24 cellular contexts compared by ENCODE assay signal in genomic region chr1:118589486-118589885, GRCh38.
"Had no signal": no experiment of that assay in that cellular context is flagged by ENCODE, and none has a peak within 500 bp of the region (broad histone marks: within the 10 kb centered on the region; RNA-seq: fewer than 3 reads in every experiment).

No MANE protein-coding gene starts in this region.

- H3K27me3 ChIP-seq: brain microvascular endothelial cell, colonic mucosa, esophagus muscularis mucosa, gastroesophageal sphincter, ovary, thyroid gland had no signal

- H3K4me3 Mint-ChIP-seq: memory B cell; naive thymus-derived CD4-positive, alpha-beta T cell had no signal

- H3K27me3 Mint-ChIP-seq: naive thymus-derived CD4-positive, alpha-beta T cell had no signal

- H3K9me3 Mint-ChIP-seq: memory B cell had no signal

- DNase-seq: activated CD4-positive, CD25-positive, alpha-beta regulatory T cell treated with anti-CD3 and anti-CD28 coated beads, Interleukin-2, amount 50 U/mL, for 72 hours; activated CD8-positive, alpha-beta memory T cell treated with anti-CD3 and anti-CD28 coated beads for 24 hours; activated CD8-positive, alpha-beta memory T cell treated with anti-CD3 and anti-CD28 coated beads, Interleukin-2, amount 50 U/mL, for 48 hours; activated effector memory CD4-positive, alpha-beta T cell treated with anti-CD3 and anti-CD28 coated beads, Interleukin-2, amount 50 U/mL, for 16 hours; activated naive CD4-positive, alpha-beta T cell treated with anti-CD3 and anti-CD28 coated beads, Interleukin-2, amount 50 U/mL, for 16 hours; activated T-cell treated with anti-CD3 and anti-CD28 coated beads, Interleukin-2, amount 50 U/mL, for 48 hours; aorta; brain microvascular endothelial cell; central memory CD4-positive, alpha-beta T cell; colonic mucosa; effector CD4-positive, alpha-beta T cell; heart left ventricle; kidney glomerular epithelial cell; naive thymus-derived CD4-positive, alpha-beta T cell; ovary; psoas muscle; right cardiac atrium; stimulated activated CD4-positive, alpha-beta T cell treated with anti-CD3 and anti-CD28 coated beads, Interleukin-2, amount 100 ng/mL, for 24 hours; stimulated activated naive CD4-positive, alpha-beta T cell treated with Interleukin-2 at 50 U/mL for 16 hours; thyroid gland had no signal

- FAIRE-seq: endothelial cell of umbilical vein had no signal

- H3K27ac Mint-ChIP-seq: memory B cell; naive thymus-derived CD4-positive, alpha-beta T cell had no signal

- H3K4me3 ChIP-seq: colonic mucosa, esophagus muscularis mucosa, gastroesophageal sphincter, heart left ventricle, ovary, psoas muscle, thyroid gland had no signal

- H3K4me1 Mint-ChIP-seq: memory B cell; naive thymus-derived CD4-positive, alpha-beta T cell had no signal

- H3K36me3 Mint-ChIP-seq: memory B cell had no signal

- H3K4me1 ChIP-seq: colonic mucosa, esophagus muscularis mucosa, gastroesophageal sphincter, heart left ventricle, psoas muscle, thyroid gland had no signal

- H3K27ac ChIP-seq: brain microvascular endothelial cell, colonic mucosa, esophagus muscularis mucosa, gastroesophageal sphincter, heart left ventricle, ovary, psoas muscle, thyroid gland had no signal

- H3K9me3 ChIP-seq: colonic mucosa, esophagus muscularis mucosa, gastroesophageal sphincter, heart left ventricle, ovary, psoas muscle, thyroid gland had no signal

- H3K36me3 ChIP-seq: brain microvascular endothelial cell, colonic mucosa, esophagus muscularis mucosa, gastroesophageal sphincter, heart left ventricle, ovary, thyroid gland had no signal

- ATAC-seq: gastroesophageal sphincter; heart left ventricle; naive thymus-derived CD4-positive, alpha-beta T cell; psoas muscle; right cardiac atrium had no signal
